ENCODE assay signal across 10 cellular contexts in the genomic region with DNA sequence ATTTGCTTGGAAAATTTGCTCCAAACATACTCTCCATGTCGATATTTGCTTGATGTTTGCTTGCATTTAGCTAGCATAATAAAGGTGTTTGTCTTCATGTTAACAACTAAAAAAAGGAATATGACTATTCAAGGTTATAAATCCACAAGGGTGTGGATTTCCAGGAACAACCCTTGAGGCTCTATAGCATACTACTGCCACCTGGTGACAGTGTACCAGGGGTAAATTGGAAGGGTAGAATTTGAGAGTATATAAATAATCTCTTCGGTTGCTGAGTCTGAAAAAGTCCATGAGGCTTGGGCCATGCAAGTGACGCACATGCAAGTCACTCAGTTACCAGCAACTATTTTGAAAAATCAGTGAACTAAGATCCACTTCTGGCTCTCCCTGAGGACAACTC.
A peak's percentile ranks its signal among the peaks of the same experiment; 100 is the strongest.
DNase-seq lines count a peak whose midpoint lies in the region; ATAC-seq, FAIRE-seq and TF ChIP-seq lines count a peak whose summit lies in the region.
"Had no signal": no experiment of that assay in that cellular context is flagged by ENCODE, and none has a peak within 500 bp of the region (broad histone marks: within the 10 kb centered on the region; RNA-seq: fewer than 3 reads in every experiment).

No MANE protein-coding gene starts in this region.

- no peak for TF ChIP-seq POLR2A in A549 (IDR thresholded peaks at IDR 0.05; ENCODE audit: low read length)

- no peak for FAIRE-seq in A549 (lab: Jason Lieb, UNC)

- no peak overlapping the region for H3K27ac ChIP-seq in A549

- ATAC-seq in A549 (peak; percentile 55 to 83; a peak in 5 of 6 replicates), GM18511 (IDR thresholded peaks at IDR 0.05; ENCODE audit: unreplicated experiment) (no peak), HG03439 (IDR thresholded peaks at IDR 0.05; ENCODE audit: unreplicated experiment) (no peak), HG03457 (IDR thresholded peaks at IDR 0.05; ENCODE audit: unreplicated experiment) (no peak)
- ATAC-seq: stimulated activated naive CD8-positive, alpha-beta T cell treated with anti-CD3 and anti-CD28 coated beads, Interleukin-15, Interleukin-2, amounts not matched to agents 100 U/mL and 50 U/mL, for 24 hours had no signal

- CTCF ChIA-PET in A549 (lab: Yijun Ruan, JAX), result interaction anchor here (0.8 to 7.9 kb wide), 23 partner anchors 9 to 742 kb away, joined by 3 to 80 read pairs (median 4); no protein-coding TSS in a partner anchor

- TF ChIP-seq RAD21 in A549 (conservative IDR thresholded peaks at IDR 0.05 in 1 of 2, IDR thresholded peaks at IDR 0.05 in 1 of 2), result peak; percentile 66 to 69

- DNase-seq in A549 (ENCODE audit: low read depth in 1 of 2, low spot score in 1 of 2) (peak; percentile 24 to 42), NCI-H82 treated with DMSO at 0.1 percent for 48 hours (lab: John Stamatoyannopoulos, UW; ENCODE audit: unreplicated experiment) (peak; percentile 6), fibroblast of the aortic adventitia (ENCODE audit: low read depth) (peak; percentile 11), iPS-NIHi7 (ENCODE audit: extremely low spot score) (no peak)
- DNase-seq: hippocampal formation; stimulated activated naive CD8-positive, alpha-beta T cell treated with anti-CD3 and anti-CD28 coated beads, Interleukin-15, Interleukin-2, amounts not matched to agents 100 U/mL and 50 U/mL, for 24 hours had no signal

- TF ChIP-seq CTCF in A549 (IDR thresholded peaks at IDR 0.05) (peak; percentile 71), GM12873 (IDR thresholded peaks at IDR 0.05; ENCODE audit: insufficient read depth, low read depth, low read length, missing control alignments) (peak; percentile 14), fibroblast of the aortic adventitia (IDR thresholded peaks at IDR 0.05; ENCODE audit: insufficient read depth, low read length) (peak; percentile 19)

- WGBS in A549 (ENCODE audit: missing lambda C conversion rate), result 17% methylated on average over 3 of the region's 3 CpGs

- POLR2A ChIA-PET in A549 (lab: Yijun Ruan, JAX), result no interaction called here

- H3K4me1 ChIP-seq in A549, result no peaks in the 10 kb centered on the region

- no peak overlapping the region for H3K4me3 ChIP-seq in A549
- H3K4me3 ChIP-seq in fibroblast of the aortic adventitia (ENCODE audit: low read depth, low read length), result no peak overlapping the region

- H3K4me2 ChIP-seq in A549, result no peak overlapping the region

- TF ChIP-seq EP300 in A549 (IDR thresholded peaks at IDR 0.05), result no peak

- no peaks in the 10 kb centered on the region for H3K9me3 ChIP-seq in A549

TF ChIP-seq in A549, 52 proteins besides CTCF, POLR2A, EP300 and RAD21:
- TF ChIP-seq TP53 (CRISPR knock-in tag; IDR thresholded peaks at IDR 0.05), result no peak
- TF ChIP-seq, protein P1, sequence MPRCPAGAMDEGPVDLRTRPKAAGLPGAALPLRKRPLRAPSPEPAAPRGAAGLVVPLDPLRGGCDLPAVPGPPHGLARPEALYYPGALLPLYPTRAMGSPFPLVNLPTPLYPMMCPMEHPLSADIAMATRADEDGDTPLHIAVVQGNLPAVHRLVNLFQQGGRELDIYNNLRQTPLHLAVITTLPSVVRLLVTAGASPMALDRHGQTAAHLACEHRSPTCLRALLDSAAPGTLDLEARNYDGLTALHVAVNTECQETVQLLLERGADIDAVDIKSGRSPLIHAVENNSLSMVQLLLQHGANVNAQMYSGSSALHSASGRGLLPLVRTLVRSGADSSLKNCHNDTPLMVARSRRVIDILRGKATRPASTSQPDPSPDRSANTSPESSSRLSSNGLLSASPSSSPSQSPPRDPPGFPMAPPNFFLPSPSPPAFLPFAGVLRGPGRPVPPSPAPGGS (IDR thresholded peaks at IDR 0.05), result no peak
- peak; percentile 74 for TF ChIP-seq SMC3 (IDR thresholded peaks at IDR 0.05)

Comparison
In these comparisons a context has a peak if more than half of its experiments do, and no peak if none do; other contexts are left out.
1. ATAC-seq: peak in A549 (2 of 2); none in GM18511 (single experiment), HG03439 (single experiment) and HG03457 (single experiment).
2. CTCF ChIP-seq: peak in every context shown above with its lines; median percentile 71 in A549; 19 in fibroblast of the aortic adventitia; 14 in GM12873.